ENCODE assay signal across 32 cellular contexts in genomic region chr2:176907341-176907740, GRCh38.
"Had no signal": no experiment of that assay in that cellular context is flagged by ENCODE, and none has a peak within 500 bp of the region (broad histone marks: within the 10 kb centered on the region; RNA-seq: fewer than 3 reads in every experiment).

No MANE protein-coding gene starts in this region.

- H3K36me3 ChIP-seq: left ventricle myocardium inferior, pancreas, prostate gland, stomach, thyroid gland, upper lobe of right lung had no signal

- DNase-seq: hypothalamus; immature natural killer cell; kidney; left colon; left ventricle myocardium inferior; midbrain; mucosa of descending colon; naive thymus-derived CD4-positive, alpha-beta T cell; nucleus accumbens; pancreas; posterior cingulate gyrus; retina; right cardiac atrium; stimulated activated CD4-positive, alpha-beta T cell treated with anti-CD3 and anti-CD28 coated beads, Interleukin-12 subunit alpha, Interleukin-12 subunit beta, amount 100 ng/mL, for 4 hours; stimulated activated CD4-positive, alpha-beta T cell treated with anti-CD3 and anti-CD28 coated beads, Interleukin-15, amount 100 ng/mL, for 24 hours; stimulated activated CD4-positive, alpha-beta T cell treated with anti-CD3 and anti-CD28 coated beads, Interleukin-2, amount 100 ng/mL, for 24 hours; stimulated activated CD4-positive, alpha-beta T cell treated with anti-CD3 and anti-CD28 coated beads, Interleukin-4, amount 100 ng/mL, for 1 hour; stimulated activated naive B cell treated with anti-CD40 and anti-IgM and Interleukin-4, amounts not matched to agents 10 μg/mL and 1 μg/mL and 100 μg/mL, for 72 hours; stimulated activated naive CD8-positive, alpha-beta T cell treated with anti-CD3 and anti-CD28 coated beads, Interleukin-15, Interleukin-2, amounts not matched to agents 100 U/mL and 50 U/mL, for 24 hours; stomach; testis; thyroid gland; trophoblast cell; upper lobe of right lung had no signal

- H3K27ac Mint-ChIP-seq: immature natural killer cell; memory B cell; naive thymus-derived CD4-positive, alpha-beta T cell; natural killer cell treated with Interleukin-12 subunit alpha and Interleukin-12 subunit beta and Interleukin-15 and Interleukin-18, amount 100 ng/mL, for 72 hours; stimulated activated naive B cell treated with anti-CD40 and anti-IgM and Interleukin-4, amounts not matched to agents 10 μg/mL and 1 μg/mL and 100 μg/mL, for 72 hours had no signal

- H3K4me3 Mint-ChIP-seq: immature natural killer cell; memory B cell; naive thymus-derived CD4-positive, alpha-beta T cell; natural killer cell treated with Interleukin-12 subunit alpha and Interleukin-12 subunit beta and Interleukin-15 and Interleukin-18, amount 100 ng/mL, for 72 hours; neural crest cell; stimulated activated naive B cell treated with anti-CD40 and anti-IgM and Interleukin-4, amounts not matched to agents 10 μg/mL and 1 μg/mL and 100 μg/mL, for 72 hours had no signal

- H3K4me1 ChIP-seq: left ventricle myocardium inferior, pancreas, prostate gland, stomach, testis, thyroid gland, upper lobe of right lung had no signal

- H3K27me3 ChIP-seq: pancreas, stomach, testis, thyroid gland, upper lobe of right lung had no signal

- H3K9me3 Mint-ChIP-seq: immature natural killer cell had no signal

- H3K4me1 Mint-ChIP-seq: immature natural killer cell; memory B cell; stimulated activated naive B cell treated with anti-CD40 and anti-IgM and Interleukin-4, amounts not matched to agents 10 μg/mL and 1 μg/mL and 100 μg/mL, for 72 hours had no signal

- H3K36me3 Mint-ChIP-seq: memory B cell; stimulated activated naive B cell treated with anti-CD40 and anti-IgM and Interleukin-4, amounts not matched to agents 10 μg/mL and 1 μg/mL and 100 μg/mL, for 72 hours had no signal

- ATAC-seq: left colon; mucosa of descending colon; naive thymus-derived CD4-positive, alpha-beta T cell; natural killer cell treated with Interleukin-12 subunit alpha and Interleukin-12 subunit beta and Interleukin-15 and Interleukin-18, amount 100 ng/mL, for 72 hours; pancreas; right cardiac atrium; sciatic nerve; stimulated activated naive B cell treated with anti-CD40 and anti-IgM and Interleukin-4, amounts not matched to agents 10 μg/mL and 1 μg/mL and 100 μg/mL, for 72 hours; stimulated activated naive CD8-positive, alpha-beta T cell treated with anti-CD3 and anti-CD28 coated beads, Interleukin-15, Interleukin-2, amounts not matched to agents 100 U/mL and 50 U/mL, for 24 hours; upper lobe of right lung had no signal

- FAIRE-seq: islet of Langerhans, kidney, pancreas, urothelium cell line had no signal

- H3K27ac ChIP-seq: left ventricle myocardium inferior, pancreas, prostate gland, skin epidermis, stomach, testis, thyroid gland, upper lobe of right lung had no signal

- H3K4me3 ChIP-seq: left ventricle myocardium inferior, mucosa of descending colon, pancreas, prostate gland, skin epidermis, stomach, testis, thyroid gland, upper lobe of right lung had no signal

- H3K9me3 ChIP-seq: mucosa of descending colon, pancreas, prostate gland, stomach, testis, thyroid gland, upper lobe of right lung had no signal
